8 cellular contexts compared by ENCODE assay signal in genomic region chr17:43125133-43125966, GRCh38. TPM values are rescaled to one million over a fixed set of nuclear protein-coding genes. Genes with fewer than 3 reads are reported as not detected.
A peak's percentile ranks its signal among the peaks of the same experiment; 100 is the strongest.
DNase-seq lines count a peak whose midpoint lies in the region; ATAC-seq and TF ChIP-seq lines count a peak whose summit lies in the region.

BRCA1 (minus strand) TSS chr17:43125364; CDS start chr17:43124096, 1,268 bp downstream.

- no peaks in the 10 kb centered on the region for H3K27me3 Mint-ChIP-seq in IgD-negative memory B cell

- H3K4me3 ChIP-seq in epithelial cell of proximal tubule (ENCODE audit: low read depth, low read length): peak within 1 kb of the TSS; percentile 69

- TF ChIP-seq CTCF in epithelial cell of proximal tubule (conservative IDR thresholded peaks at IDR 0.05; ENCODE audit: low read depth, low read length): no peak

- ATAC-seq in GM21529 (IDR thresholded peaks at IDR 0.05; ENCODE audit: unreplicated experiment): peak; percentile 95

- peaks cover 1% of the 10 kb centered on the region for H3K36me3 Mint-ChIP-seq in IgD-negative memory B cell

- peak within 1 kb of the TSS; percentile 81 to 98 (median 98) for H3K27ac Mint-ChIP-seq in IgD-negative memory B cell

- peak within 1 kb of the TSS; percentile 89 to 99 (median 99) for H3K4me3 Mint-ChIP-seq in IgD-negative memory B cell

- peaks cover 13 to 26% (median 16%) of the 10 kb centered on the region in 3 donors for H3K4me1 Mint-ChIP-seq in IgD-negative memory B cell

- DNase-seq in DMS 273 treated with DMSO at 0.1 percent for 48 hours (lab: John Stamatoyannopoulos, UW): peak; percentile 99
- peak; percentile 86 for DNase-seq in OCI-M2 (lab: John Stamatoyannopoulos, UW; ENCODE audit: unreplicated experiment)
- peak; percentile 91 for DNase-seq in activated T-cell treated with anti-CD3 and anti-CD28 coated beads for 4 hours
- peak; percentile 97 for DNase-seq in epithelial cell of proximal tubule (ENCODE audit: low read depth)
- peak; percentile 97 for DNase-seq in mucosa of gallbladder (ENCODE audit: low spot score)
- DNase-seq in stimulated activated CD8-positive, alpha-beta memory T cell treated with anti-CD3 and anti-CD28 coated beads, Interleukin-4, amount 100 ng/mL, for 4 hours (ENCODE audit: low read depth in 2 of 2, low spot score in 1 of 2): peak; percentile 83 to 90

- no peaks in the 10 kb centered on the region for H3K9me3 Mint-ChIP-seq in IgD-negative memory B cell

RNA-seq across cellular contexts. Expression of gene BRCA1, which starts in this region (rescaled TPM):
- 3.2 TPM for polyA plus RNA-seq in IgD-negative memory B cell
- 29.5 and 42.0 TPM in 2 replicates for total RNA-seq in epithelial cell of proximal tubule
- 5.8 TPM for total RNA-seq in mucosa of gallbladder

Comparison
In these comparisons a context has a peak if more than half of its experiments do, and no peak if none do; other contexts are left out.
1. Peak in every context shown above with its lines: DNase-seq, ATAC-seq and H3K4me3 ChIP-seq.